Comparison of ENCODE assay signal across 8 cellular contexts in the genomic region with DNA sequence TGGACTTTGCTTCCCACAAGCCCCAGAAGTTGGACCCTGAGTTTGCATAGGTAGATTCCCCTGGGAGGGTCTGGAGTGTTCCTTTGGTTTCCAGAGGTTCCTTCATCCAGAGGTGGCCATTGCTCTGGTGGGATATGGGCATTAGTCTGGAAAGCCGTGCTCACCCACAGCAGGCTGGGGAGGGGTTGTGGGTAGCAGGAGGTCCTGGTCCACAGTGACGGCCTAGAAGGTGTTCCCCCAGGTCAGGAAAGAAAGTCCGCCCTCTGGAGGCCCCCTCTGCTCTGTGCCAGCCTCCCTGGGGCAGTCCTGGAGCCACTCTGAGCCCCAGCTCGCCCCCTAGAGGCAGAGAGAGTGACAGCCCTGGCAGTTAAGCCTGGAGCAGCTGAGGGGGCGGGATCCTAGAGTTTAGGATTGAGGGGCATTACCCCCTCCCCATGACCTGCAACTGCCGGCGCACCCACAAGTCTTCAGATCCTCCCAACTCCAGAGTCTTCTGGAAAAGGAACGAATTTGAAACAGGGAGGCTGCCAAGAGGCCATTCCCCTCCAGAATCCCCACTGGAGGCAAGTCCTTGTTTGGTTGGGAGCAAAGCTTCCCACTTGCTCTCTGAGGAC. TPM values are rescaled to one million over a fixed set of nuclear protein-coding genes. Genes with fewer than 3 reads are reported as not detected.
DNase-seq lines count a peak whose midpoint lies in the region; ATAC-seq and TF ChIP-seq lines count a peak whose summit lies in the region.

No MANE protein-coding gene starts in this region.

- no peaks in the 10 kb centered on the region for H3K9me3 Mint-ChIP-seq in natural killer cell

- H3K9me3 ChIP-seq in NT2/D1 (ENCODE audit: insufficient read depth, low read length) (no peaks in the 10 kb centered on the region), stomach (no peaks in the 10 kb centered on the region)

- no peak overlapping the region for H3K9ac ChIP-seq in NT2/D1 (ENCODE audit: insufficient read length, low read depth)

- peaks cover 2% of the 10 kb centered on the region for H3K4me1 ChIP-seq in NT2/D1 (ENCODE audit: insufficient read depth, insufficient read length)
- peaks cover 15 to 29% (median 19%) of the 10 kb centered on the region in 4 donors for H3K4me1 ChIP-seq in stomach

- no peaks in the 10 kb centered on the region for H3K27me3 ChIP-seq in NT2/D1 (ENCODE audit: insufficient read depth, insufficient read length)
- H3K27me3 ChIP-seq in stomach, result no peaks in the 10 kb centered on the region

- no peak for TF ChIP-seq EP300 in stomach (IDR thresholded peaks at IDR 0.05)

- H3K27ac Mint-ChIP-seq in natural killer cell, result no peak overlapping the region

- intact Hi-C loops in natural killer cell (cut with micrococcal nuclease), result no loop called here
- intact Hi-C loops in stomach (cut with DNase I; ENCODE audit: low total_unique reads), result loop anchor here (5.0 kb wide), 1 partner anchor 87 kb away; no protein-coding TSS in a partner anchor

- no peaks in the 10 kb centered on the region for H3K4me1 Mint-ChIP-seq in natural killer cell

- peak; percentile 79 for TF ChIP-seq CTCF in AG10803 (conservative IDR thresholded peaks at IDR 0.05; ENCODE audit: low read length)
- peak; percentile 48 for TF ChIP-seq CTCF in natural killer cell (IDR thresholded peaks at IDR 0.05)
- TF ChIP-seq CTCF in stomach (IDR thresholded peaks at IDR 0.05), result peak in 5 of 7 experiments; percentile 57 to 90 (median 81)

- H3K36me3 Mint-ChIP-seq in natural killer cell, result no peaks in the 10 kb centered on the region

- peaks cover 86% of the 10 kb centered on the region for H3K36me3 ChIP-seq in NT2/D1 (ENCODE audit: insufficient read depth, insufficient read length, low read length)
- H3K36me3 ChIP-seq in stomach, result peaks cover 65 to 97% (median 85%) of the 10 kb centered on the region in 4 donors

- TF ChIP-seq POLR2A in stomach (IDR thresholded peaks at IDR 0.05), result no peak

- no peaks in the 10 kb centered on the region for H3K27me3 Mint-ChIP-seq in natural killer cell (ENCODE audit: low read depth in 2 of 2)

- DNase-seq in AG10803 (ENCODE audit: low read depth) (peak; percentile 54), NT2/D1 (ENCODE audit: low read depth, low spot score) (peak; percentile 67), natural killer cell (peak; percentile 32), stomach (peak; percentile 82)
- peak; percentile 39 for DNase-seq in activated CD8-positive, alpha-beta memory T cell treated with anti-CD3 and anti-CD28 coated beads, Interleukin-2, amount 50 U/mL, for 24 hours (ENCODE audit: extremely low read depth)

- 31 to 52% (median 41%) methylated on average over 7 to 8 of the region's 8 CpGs for WGBS in stomach, 5 donors

- no peak overlapping the region for H3K4me3 Mint-ChIP-seq in natural killer cell

- peak overlapping the region in 2 of 5 donors; percentile 0 to 31 for H3K27ac ChIP-seq in stomach

- no peak overlapping the region for H3K4me3 ChIP-seq in AG10803 (ENCODE audit: low read length)
- H3K4me3 ChIP-seq in NT2/D1 (ENCODE audit: insufficient read length, low read depth), result no peak overlapping the region
- H3K4me3 ChIP-seq in stomach, result no peak overlapping the region

- peak; percentile 74 for ATAC-seq in GM18520 (IDR thresholded peaks at IDR 0.05; ENCODE audit: unreplicated experiment)
- ATAC-seq in HG03066 (IDR thresholded peaks at IDR 0.05; ENCODE audit: low read depth, unreplicated experiment), result peak; percentile 93
- peak; percentile 40 for ATAC-seq in esophagus mucosa
- peak; percentile 78 to 95 (median 84) for ATAC-seq in natural killer cell

RNA-seq across cellular contexts. Expression of a gene that starts 36.8 kb away (rescaled TPM):
- total RNA-seq in esophagus mucosa (112 TPM), natural killer cell (10 to 100 TPM in 1 of 3 donors, 1 to 10 TPM in 2; 2.8 to 12.3 (median 4.3) TPM), stomach (10 to 100 TPM; 14.2 to 32.9 (median 21.6) TPM)
- polyA plus RNA-seq in stomach, result 10 to 100 TPM in 1 of 3 donors, 1 to 10 TPM in 2; 6.4 to 15.3 (median 7.2) TPM

Comparison
In these comparisons a context has a peak if more than half of its experiments do, and no peak if none do; other contexts are left out.
1. DNase-seq: peak in every context shown above with its lines; median percentile 82 in stomach; 67 in NT2/D1; 54 in AG10803; 39 in activated CD8-positive, alpha-beta memory T cell treated with anti-CD3 and anti-CD28 coated beads, Interleukin-2, amount 50 U/mL, for 24 hours; 32 in natural killer cell.
2. ATAC-seq: peak in every context shown above with its lines; median percentile 93 in HG03066; 84 in natural killer cell; 74 in GM18520; 40 in esophagus mucosa.